In the genomic region with DNA sequence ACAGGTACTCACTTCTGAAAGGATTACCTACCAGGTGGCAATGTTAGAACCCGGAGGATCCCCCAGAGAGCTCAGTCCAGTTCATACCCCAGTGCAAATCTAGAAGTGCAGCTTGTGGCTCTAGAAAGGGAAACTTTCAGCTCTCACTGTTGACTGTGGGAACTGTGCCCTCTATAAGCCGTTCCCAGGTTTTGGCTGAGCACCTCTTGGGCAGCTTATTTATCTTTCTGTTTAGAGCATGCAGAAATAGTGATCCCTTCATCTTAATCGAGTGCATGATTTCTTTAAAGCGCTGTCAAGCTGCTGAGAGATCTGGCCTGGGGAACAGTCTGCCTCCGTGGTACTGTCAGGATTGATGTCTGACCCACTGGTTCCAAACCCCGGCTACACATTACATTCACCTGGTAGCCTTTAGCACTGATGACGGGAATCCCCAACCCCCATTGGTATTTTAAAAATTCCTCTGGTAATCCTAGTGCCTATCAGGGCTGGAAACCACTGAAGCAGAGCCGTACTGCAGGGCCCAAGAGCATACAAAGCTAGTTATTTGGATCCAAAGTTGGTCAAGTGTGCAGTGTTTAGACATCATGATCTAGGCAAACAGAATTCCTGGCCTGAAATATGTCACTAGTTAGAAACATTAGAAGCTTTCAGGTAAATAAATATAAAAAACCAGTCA, we compare ENCODE assay signal across 14 cellular contexts.
A peak's percentile ranks its signal among the peaks of the same experiment; 100 is the strongest.
DNase-seq lines count a peak whose midpoint lies in the region; ATAC-seq and TF ChIP-seq lines count a peak whose summit lies in the region.
"Had no signal": no experiment of that assay in that cellular context is flagged by ENCODE, and none has a peak within 500 bp of the region (broad histone marks: within the 10 kb centered on the region; RNA-seq: fewer than 3 reads in every experiment).

No MANE protein-coding gene starts in this region.

- H3K9me3 ChIP-seq in cardiac muscle cell (ENCODE audit: low read depth) (no peaks in the 10 kb centered on the region), right atrium auricular region (no peaks in the 10 kb centered on the region), neural progenitor cell (ENCODE audit: low read depth) (no peaks in the 10 kb centered on the region), upper lobe of right lung (no peaks in the 10 kb centered on the region)

- no peak overlapping the region for H3K4me3 ChIP-seq in cardiac muscle cell
- H3K4me3 ChIP-seq in right atrium auricular region = no peak overlapping the region
- H3K4me3 ChIP-seq in neural progenitor cell = no peak overlapping the region
- H3K4me3 ChIP-seq in upper lobe of right lung = no peak overlapping the region
- H3K4me3 ChIP-seq: coronary artery, PC-9 had no signal

- no peak overlapping the region for H3K27ac Mint-ChIP-seq in neural progenitor cell
- H3K27ac Mint-ChIP-seq: activated naive CD8-positive, alpha-beta T cell had no signal

- H2AFZ ChIP-seq in neural progenitor cell (replicated peaks) = no peak overlapping the region
- H2AFZ ChIP-seq: PC-9 had no signal

- no peak overlapping the region for H3K9ac ChIP-seq in neural progenitor cell

- peaks cover 40% of the 10 kb centered on the region for H3K36me3 Mint-ChIP-seq in neural progenitor cell

- no peak overlapping the region for H3K4me2 ChIP-seq in neural progenitor cell
- H3K4me2 ChIP-seq: PC-9 had no signal

- H4K20me1 ChIP-seq in neural progenitor cell (ENCODE audit: low read depth) = peaks cover 9% of the 10 kb centered on the region

- H3K4me3 Mint-ChIP-seq in neural progenitor cell = no peak overlapping the region
- H3K4me3 Mint-ChIP-seq: activated naive CD8-positive, alpha-beta T cell had no signal

- DNase-seq in cardiac muscle cell (ENCODE audit: low read depth in 1 of 2, low spot score in 1 of 2) = no peak
- no peak for DNase-seq in cardiac septum (ENCODE audit: low spot score)
- no peak for DNase-seq in right atrium auricular region (ENCODE audit: low spot score)
- peak; percentile 18 for DNase-seq in neural progenitor cell (ENCODE audit: low spot score)
- DNase-seq in upper lobe of right lung = no peak
- no peak for DNase-seq in SKM-1 (lab: John Stamatoyannopoulos, UW; ENCODE audit: unreplicated experiment)
- no peak for DNase-seq in effector CD4-positive, alpha-beta T cell
- DNase-seq in stimulated activated CD4-positive, alpha-beta T cell treated with anti-CD3 and anti-CD28 coated beads, Interleukin-4, amount 100 ng/mL, for 1 hour = no peak
- DNase-seq: Calu3, midbrain, NCI-H345, PC-9 had no signal

- intact Hi-C loops in cardiac septum (cut with DNase I) = no loop called here
- intact Hi-C loops in upper lobe of right lung (cut with DNase I) = no loop called here

- H3K4me1 Mint-ChIP-seq in neural progenitor cell = peaks cover 22% of the 10 kb centered on the region

- H3K27me3 ChIP-seq in cardiac muscle cell (no peaks in the 10 kb centered on the region), right atrium auricular region (no peaks in the 10 kb centered on the region), neural progenitor cell (no peaks in the 10 kb centered on the region), upper lobe of right lung (no peaks in the 10 kb centered on the region)

- peak; percentile 52 for ATAC-seq in upper lobe of right lung

- peaks cover 2% of the 10 kb centered on the region for H3K27me3 Mint-ChIP-seq in neural progenitor cell (ENCODE audit: insufficient read depth, low read depth)
- H3K27me3 Mint-ChIP-seq: activated naive CD8-positive, alpha-beta T cell had no signal

- peaks cover 10% of the 10 kb centered on the region for H3K36me3 ChIP-seq in cardiac muscle cell
- H3K36me3 ChIP-seq in right atrium auricular region = peaks cover 35% of the 10 kb centered on the region
- no peaks in the 10 kb centered on the region for H3K36me3 ChIP-seq in neural progenitor cell
- peaks cover 70% of the 10 kb centered on the region for H3K36me3 ChIP-seq in upper lobe of right lung

- H3K27ac ChIP-seq in cardiac muscle cell = peak overlapping the region; percentile 87
- H3K27ac ChIP-seq in right atrium auricular region = peak overlapping the region; percentile 79 to 88
- peak overlapping the region; percentile 2 for H3K27ac ChIP-seq in neural progenitor cell
- H3K27ac ChIP-seq in upper lobe of right lung = no peak overlapping the region
- H3K27ac ChIP-seq: PC-9 had no signal

- H3K79me2 ChIP-seq in neural progenitor cell (ENCODE audit: low read depth) = peaks cover 21% of the 10 kb centered on the region

- TF ChIP-seq CTCF in cardiac muscle cell (IDR thresholded peaks at IDR 0.05; ENCODE audit: low read depth, low read length) = no peak
- TF ChIP-seq CTCF in right atrium auricular region (IDR thresholded peaks at IDR 0.05) = no peak
- TF ChIP-seq CTCF in neural progenitor cell (IDR thresholded peaks at IDR 0.05) = no peak
- no peak for TF ChIP-seq CTCF in upper lobe of right lung (IDR thresholded peaks at IDR 0.05)

- no peaks in the 10 kb centered on the region for H3K9me3 Mint-ChIP-seq in neural progenitor cell

- H3F3A ChIP-seq in neural progenitor cell (ENCODE audit: low read depth) = peaks cover 9% of the 10 kb centered on the region

- H3K4me1 ChIP-seq in cardiac muscle cell (ENCODE audit: low read depth) (peaks cover 38% of the 10 kb centered on the region), right atrium auricular region (peaks cover 0 to 60% of the 10 kb centered on the region in 2 donors), neural progenitor cell (peaks cover 6% of the 10 kb centered on the region), upper lobe of right lung (peaks cover 25% of the 10 kb centered on the region)
